ENCODE assay signal across 1 cellular context in the genomic region with DNA sequence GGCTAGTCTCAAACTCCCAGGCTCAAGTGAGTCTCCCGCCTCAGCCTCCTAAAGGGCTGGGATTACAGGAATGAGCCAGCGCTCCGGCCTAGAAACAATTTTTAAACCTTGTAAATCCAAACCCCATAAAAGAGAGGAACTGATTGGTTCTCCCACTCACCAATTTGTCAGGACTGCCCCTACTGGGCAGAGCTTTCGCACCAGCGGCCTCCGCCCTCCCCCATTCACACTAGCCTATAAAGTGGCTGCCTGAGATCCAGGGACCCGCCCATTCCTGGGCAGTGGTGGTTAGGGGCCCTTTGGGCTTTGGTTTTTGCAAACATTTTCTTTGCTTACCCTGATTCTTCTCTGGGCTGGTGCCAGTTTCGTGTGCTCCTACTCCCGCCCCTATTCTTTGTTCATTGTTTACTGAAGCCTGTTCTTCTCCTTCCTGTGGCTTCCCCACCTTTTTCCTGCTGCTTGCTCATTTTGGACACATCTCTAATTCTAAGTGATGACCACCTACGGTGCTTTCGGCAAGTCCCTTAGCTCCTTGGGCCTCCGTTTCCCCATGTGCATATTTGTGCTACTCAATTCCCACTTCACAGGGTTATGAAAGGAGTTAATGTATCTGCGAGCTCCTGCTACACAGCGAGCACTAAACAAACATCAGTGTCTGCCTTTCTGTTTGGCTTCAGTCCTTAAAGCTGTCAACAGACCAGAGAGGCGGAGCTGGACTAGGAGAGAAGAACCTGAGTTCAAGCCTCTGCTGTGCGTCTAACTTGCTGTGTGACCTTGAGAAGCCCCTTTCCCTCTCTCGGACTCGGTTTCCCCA.
TF ChIP-seq lines count a peak whose summit lies in the region.

No MANE protein-coding gene starts in this region.

TF ChIP-seq in HEK293, 187 proteins besides CTCF, POLR2A, EP300 and RAD21 (continued from another document and continues in another):
- TF ChIP-seq ZSCAN30 (tag by site-specific recombination; IDR thresholded peaks at IDR 0.05) (peak; percentile 91), ZNF629 (tag by site-specific recombination; IDR thresholded peaks at IDR 0.05) (no peak), IKZF3 (tag by site-specific recombination; IDR thresholded peaks at IDR 0.05) (no peak), ZNF2 (tag by site-specific recombination; IDR thresholded peaks at IDR 0.05) (peak; percentile 82), ZNF561 (tag by site-specific recombination; IDR thresholded peaks at IDR 0.05; ENCODE audit: borderline replicate concordance) (peak; percentile 20; the same call in 1 of the 2 replicates), KLF16 (tag by site-specific recombination; IDR thresholded peaks at IDR 0.05) (peak; percentile 42; the same call in 1 of the 2 replicates), ZNF433 (tag by site-specific recombination; IDR thresholded peaks at IDR 0.05; ENCODE audit: low read depth) (no peak), ZNF529 (tag by site-specific recombination; IDR thresholded peaks at IDR 0.05; ENCODE audit: insufficient replicate concordance) (no peak), ZNF266 (tag by site-specific recombination; IDR thresholded peaks at IDR 0.05; ENCODE audit: low read depth) (no peak), ZNF37A (tag by site-specific recombination; IDR thresholded peaks at IDR 0.05) (no peak), ZNF624 (tag by site-specific recombination; IDR thresholded peaks at IDR 0.05) (no peak), ZNF169 (tag by site-specific recombination; IDR thresholded peaks at IDR 0.05) (no peak), ZBTB21 (tag by site-specific recombination; IDR thresholded peaks at IDR 0.05) (no peak), ZIC2 (tag by site-specific recombination; IDR thresholded peaks at IDR 0.05) (peak; percentile 52; the same call in 1 of the 2 replicates), KLF1 (tag by site-specific recombination; IDR thresholded peaks at IDR 0.05) (peak; percentile 72), WT1 (tag by site-specific recombination; IDR thresholded peaks at IDR 0.05) (peak; percentile 49; the same call in 1 of the 2 replicates), ZNF366 (tag by site-specific recombination; conservative IDR thresholded peaks at IDR 0.05) (0 out of 2 replicates have a peak, but pooled peaks have one; percentile 27), ZNF394 (tag by site-specific recombination; IDR thresholded peaks at IDR 0.05; ENCODE audit: borderline replicate concordance) (no peak), ZXDB (tag by site-specific recombination; IDR thresholded peaks at IDR 0.05) (peak; percentile 66), ZBTB48 (tag by site-specific recombination; IDR thresholded peaks at IDR 0.05) (peak; percentile 96), ZNF10 (tag by site-specific recombination; IDR thresholded peaks at IDR 0.05) (peak; percentile 74), MZF1 (tag by site-specific recombination; IDR thresholded peaks at IDR 0.05; ENCODE audit: borderline replicate concordance) (peak; percentile 34; the same call in 1 of the 2 replicates), ZNF24 (tag by site-specific recombination; IDR thresholded peaks at IDR 0.05) (peak; percentile 62; the same call in 1 of the 2 replicates), GLI2 (tag by site-specific recombination; IDR thresholded peaks at IDR 0.05; ENCODE audit: borderline replicate concordance, low read depth) (no peak), ZNF132 (tag by site-specific recombination; IDR thresholded peaks at IDR 0.05; ENCODE audit: borderline replicate concordance) (no peak), GLIS1 (tag by site-specific recombination; IDR thresholded peaks at IDR 0.05) (no peak), SP2 (tag by site-specific recombination; IDR thresholded peaks at IDR 0.05) (peak; percentile 92), FEZF1 (tag by site-specific recombination; IDR thresholded peaks at IDR 0.05) (peak; percentile 100), ZBTB17 (tag by site-specific recombination; IDR thresholded peaks at IDR 0.05) (peak; percentile 47; the same call in 1 of the 2 replicates), SP3 (tag by site-specific recombination; IDR thresholded peaks at IDR 0.05) (peak; percentile 67), TRIM28 (IDR thresholded peaks at IDR 0.05; ENCODE audit: borderline replicate concordance, low read length) (peak; percentile 31; the same call in 1 of the 2 replicates), SETDB1 (IDR thresholded peaks at IDR 0.05; ENCODE audit: insufficient read length, low read length) (no peak), ZNF341 (tag by site-specific recombination; IDR thresholded peaks at IDR 0.05; ENCODE audit: low read depth) (0 out of 2 replicates have a peak, but pooled peaks have one; percentile 31), ZNF626 (tag by site-specific recombination; IDR thresholded peaks at IDR 0.05) (no peak), ZNF335 (tag by site-specific recombination; conservative IDR thresholded peaks at IDR 0.05) (peak; percentile 19; the same call in 1 of the 2 replicates), ZNF19 (tag by site-specific recombination; IDR thresholded peaks at IDR 0.05; ENCODE audit: low read depth) (no peak), ZBTB20 (tag by site-specific recombination; IDR thresholded peaks at IDR 0.05) (peak; percentile 59; the same call in 1 of the 2 replicates), ZNF23 (tag by site-specific recombination; IDR thresholded peaks at IDR 0.05; ENCODE audit: borderline replicate concordance) (no peak)
- TF ChIP-seq, protein P1, sequence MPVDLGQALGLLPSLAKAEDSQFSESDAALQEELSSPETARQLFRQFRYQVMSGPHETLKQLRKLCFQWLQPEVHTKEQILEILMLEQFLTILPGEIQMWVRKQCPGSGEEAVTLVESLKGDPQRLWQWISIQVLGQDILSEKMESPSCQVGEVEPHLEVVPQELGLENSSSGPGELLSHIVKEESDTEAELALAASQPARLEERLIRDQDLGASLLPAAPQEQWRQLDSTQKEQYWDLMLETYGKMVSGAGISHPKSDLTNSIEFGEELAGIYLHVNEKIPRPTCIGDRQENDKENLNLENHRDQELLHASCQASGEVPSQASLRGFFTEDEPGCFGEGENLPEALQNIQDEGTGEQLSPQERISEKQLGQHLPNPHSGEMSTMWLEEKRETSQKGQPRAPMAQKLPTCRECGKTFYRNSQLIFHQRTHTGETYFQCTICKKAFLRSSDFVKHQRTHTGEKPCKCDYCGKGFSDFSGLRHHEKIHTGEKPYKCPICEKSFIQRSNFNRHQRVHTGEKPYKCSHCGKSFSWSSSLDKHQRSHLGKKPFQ (tag by site-specific recombination; IDR thresholded peaks at IDR 0.05) = peak; percentile 98
- TF ChIP-seq, protein P2, sequence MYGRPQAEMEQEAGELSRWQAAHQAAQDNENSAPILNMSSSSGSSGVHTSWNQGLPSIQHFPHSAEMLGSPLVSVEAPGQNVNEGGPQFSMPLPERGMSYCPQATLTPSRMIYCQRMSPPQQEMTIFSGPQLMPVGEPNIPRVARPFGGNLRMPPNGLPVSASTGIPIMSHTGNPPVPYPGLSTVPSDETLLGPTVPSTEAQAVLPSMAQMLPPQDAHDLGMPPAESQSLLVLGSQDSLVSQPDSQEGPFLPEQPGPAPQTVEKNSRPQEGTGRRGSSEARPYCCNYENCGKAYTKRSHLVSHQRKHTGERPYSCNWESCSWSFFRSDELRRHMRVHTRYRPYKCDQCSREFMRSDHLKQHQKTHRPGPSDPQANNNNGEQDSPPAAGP (tag by site-specific recombination; IDR thresholded peaks at IDR 0.05) = peak; percentile 38
- TF ChIP-seq, protein P3, sequence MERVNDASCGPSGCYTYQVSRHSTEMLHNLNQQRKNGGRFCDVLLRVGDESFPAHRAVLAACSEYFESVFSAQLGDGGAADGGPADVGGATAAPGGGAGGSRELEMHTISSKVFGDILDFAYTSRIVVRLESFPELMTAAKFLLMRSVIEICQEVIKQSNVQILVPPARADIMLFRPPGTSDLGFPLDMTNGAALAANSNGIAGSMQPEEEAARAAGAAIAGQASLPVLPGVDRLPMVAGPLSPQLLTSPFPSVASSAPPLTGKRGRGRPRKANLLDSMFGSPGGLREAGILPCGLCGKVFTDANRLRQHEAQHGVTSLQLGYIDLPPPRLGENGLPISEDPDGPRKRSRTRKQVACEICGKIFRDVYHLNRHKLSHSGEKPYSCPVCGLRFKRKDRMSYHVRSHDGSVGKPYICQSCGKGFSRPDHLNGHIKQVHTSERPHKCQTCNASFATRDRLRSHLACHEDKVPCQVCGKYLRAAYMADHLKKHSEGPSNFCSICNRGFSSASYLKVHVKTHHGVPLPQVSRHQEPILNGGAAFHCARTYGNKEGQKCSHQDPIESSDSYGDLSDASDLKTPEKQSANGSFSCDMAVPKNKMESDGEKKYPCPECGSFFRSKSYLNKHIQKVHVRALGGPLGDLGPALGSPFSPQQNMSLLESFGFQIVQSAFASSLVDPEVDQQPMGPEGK (tag by site-specific recombination; IDR thresholded peaks at IDR 0.05) = peak; percentile 64
- TF ChIP-seq, protein P4, sequence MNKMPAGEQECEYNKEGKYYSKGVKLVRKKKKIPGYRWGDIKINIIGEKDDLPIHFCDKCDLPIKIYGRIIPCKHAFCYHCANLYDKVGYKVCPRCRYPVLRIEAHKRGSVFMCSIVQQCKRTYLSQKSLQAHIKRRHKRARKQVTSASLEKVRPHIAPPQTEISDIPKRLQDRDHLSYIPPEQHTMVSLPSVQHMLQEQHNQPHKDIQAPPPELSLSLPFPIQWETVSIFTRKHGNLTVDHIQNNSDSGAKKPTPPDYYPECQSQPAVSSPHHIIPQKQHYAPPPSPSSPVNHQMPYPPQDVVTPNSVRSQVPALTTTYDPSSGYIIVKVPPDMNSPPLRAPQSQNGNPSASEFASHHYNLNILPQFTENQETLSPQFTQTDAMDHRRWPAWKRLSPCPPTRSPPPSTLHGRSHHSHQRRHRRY (tag by site-specific recombination; IDR thresholded peaks at IDR 0.05) = no peak
- TF ChIP-seq, protein P5, sequence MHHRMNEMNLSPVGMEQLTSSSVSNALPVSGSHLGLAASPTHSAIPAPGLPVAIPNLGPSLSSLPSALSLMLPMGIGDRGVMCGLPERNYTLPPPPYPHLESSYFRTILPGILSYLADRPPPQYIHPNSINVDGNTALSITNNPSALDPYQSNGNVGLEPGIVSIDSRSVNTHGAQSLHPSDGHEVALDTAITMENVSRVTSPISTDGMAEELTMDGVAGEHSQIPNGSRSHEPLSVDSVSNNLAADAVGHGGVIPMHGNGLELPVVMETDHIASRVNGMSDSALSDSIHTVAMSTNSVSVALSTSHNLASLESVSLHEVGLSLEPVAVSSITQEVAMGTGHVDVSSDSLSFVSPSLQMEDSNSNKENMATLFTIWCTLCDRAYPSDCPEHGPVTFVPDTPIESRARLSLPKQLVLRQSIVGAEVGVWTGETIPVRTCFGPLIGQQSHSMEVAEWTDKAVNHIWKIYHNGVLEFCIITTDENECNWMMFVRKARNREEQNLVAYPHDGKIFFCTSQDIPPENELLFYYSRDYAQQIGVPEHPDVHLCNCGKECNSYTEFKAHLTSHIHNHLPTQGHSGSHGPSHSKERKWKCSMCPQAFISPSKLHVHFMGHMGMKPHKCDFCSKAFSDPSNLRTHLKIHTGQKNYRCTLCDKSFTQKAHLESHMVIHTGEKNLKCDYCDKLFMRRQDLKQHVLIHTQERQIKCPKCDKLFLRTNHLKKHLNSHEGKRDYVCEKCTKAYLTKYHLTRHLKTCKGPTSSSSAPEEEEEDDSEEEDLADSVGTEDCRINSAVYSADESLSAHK (tag by site-specific recombination; IDR thresholded peaks at IDR 0.05) = peak; percentile 97
- TF ChIP-seq, protein P6, sequence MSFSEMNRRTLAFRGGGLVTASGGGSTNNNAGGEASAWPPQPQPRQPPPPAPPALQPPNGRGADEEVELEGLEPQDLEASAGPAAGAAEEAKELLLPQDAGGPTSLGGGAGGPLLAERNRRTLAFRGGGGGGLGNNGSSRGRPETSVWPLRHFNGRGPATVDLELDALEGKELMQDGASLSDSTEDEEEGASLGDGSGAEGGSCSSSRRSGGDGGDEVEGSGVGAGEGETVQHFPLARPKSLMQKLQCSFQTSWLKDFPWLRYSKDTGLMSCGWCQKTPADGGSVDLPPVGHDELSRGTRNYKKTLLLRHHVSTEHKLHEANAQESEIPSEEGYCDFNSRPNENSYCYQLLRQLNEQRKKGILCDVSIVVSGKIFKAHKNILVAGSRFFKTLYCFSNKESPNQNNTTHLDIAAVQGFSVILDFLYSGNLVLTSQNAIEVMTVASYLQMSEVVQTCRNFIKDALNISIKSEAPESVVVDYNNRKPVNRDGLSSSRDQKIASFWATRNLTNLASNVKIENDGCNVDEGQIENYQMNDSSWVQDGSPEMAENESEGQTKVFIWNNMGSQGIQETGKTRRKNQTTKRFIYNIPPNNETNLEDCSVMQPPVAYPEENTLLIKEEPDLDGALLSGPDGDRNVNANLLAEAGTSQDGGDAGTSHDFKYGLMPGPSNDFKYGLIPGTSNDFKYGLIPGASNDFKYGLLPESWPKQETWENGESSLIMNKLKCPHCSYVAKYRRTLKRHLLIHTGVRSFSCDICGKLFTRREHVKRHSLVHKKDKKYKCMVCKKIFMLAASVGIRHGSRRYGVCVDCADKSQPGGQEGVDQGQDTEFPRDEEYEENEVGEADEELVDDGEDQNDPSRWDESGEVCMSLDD (tag by site-specific recombination; IDR thresholded peaks at IDR 0.05) = peak; percentile 53
- TF ChIP-seq, protein P7, sequence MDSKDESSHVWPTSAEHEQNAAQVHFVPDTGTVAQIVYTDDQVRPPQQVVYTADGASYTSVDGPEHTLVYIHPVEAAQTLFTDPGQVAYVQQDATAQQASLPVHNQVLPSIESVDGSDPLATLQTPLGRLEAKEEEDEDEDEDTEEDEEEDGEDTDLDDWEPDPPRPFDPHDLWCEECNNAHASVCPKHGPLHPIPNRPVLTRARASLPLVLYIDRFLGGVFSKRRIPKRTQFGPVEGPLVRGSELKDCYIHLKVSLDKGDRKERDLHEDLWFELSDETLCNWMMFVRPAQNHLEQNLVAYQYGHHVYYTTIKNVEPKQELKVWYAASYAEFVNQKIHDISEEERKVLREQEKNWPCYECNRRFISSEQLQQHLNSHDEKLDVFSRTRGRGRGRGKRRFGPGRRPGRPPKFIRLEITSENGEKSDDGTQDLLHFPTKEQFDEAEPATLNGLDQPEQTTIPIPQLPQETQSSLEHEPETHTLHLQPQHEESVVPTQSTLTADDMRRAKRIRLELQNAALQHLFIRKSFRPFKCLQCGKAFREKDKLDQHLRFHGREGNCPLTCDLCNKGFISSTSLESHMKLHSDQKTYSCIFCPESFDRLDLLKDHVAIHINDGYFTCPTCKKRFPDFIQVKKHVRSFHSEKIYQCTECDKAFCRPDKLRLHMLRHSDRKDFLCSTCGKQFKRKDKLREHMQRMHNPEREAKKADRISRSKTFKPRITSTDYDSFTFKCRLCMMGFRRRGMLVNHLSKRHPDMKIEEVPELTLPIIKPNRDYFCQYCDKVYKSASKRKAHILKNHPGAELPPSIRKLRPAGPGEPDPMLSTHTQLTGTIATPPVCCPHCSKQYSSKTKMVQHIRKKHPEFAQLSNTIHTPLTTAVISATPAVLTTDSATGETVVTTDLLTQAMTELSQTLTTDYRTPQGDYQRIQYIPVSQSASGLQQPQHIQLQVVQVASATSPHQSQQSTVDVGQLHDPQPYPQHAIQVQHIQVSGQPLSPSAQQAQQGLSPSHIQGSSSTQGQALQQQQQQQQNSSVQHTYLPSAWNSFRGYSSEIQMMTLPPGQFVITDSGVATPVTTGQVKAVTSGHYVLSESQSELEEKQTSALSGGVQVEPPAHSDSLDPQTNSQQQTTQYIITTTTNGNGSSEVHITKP (tag by site-specific recombination; IDR thresholded peaks at IDR 0.05) = peak; percentile 78
- TF ChIP-seq, protein P8, sequence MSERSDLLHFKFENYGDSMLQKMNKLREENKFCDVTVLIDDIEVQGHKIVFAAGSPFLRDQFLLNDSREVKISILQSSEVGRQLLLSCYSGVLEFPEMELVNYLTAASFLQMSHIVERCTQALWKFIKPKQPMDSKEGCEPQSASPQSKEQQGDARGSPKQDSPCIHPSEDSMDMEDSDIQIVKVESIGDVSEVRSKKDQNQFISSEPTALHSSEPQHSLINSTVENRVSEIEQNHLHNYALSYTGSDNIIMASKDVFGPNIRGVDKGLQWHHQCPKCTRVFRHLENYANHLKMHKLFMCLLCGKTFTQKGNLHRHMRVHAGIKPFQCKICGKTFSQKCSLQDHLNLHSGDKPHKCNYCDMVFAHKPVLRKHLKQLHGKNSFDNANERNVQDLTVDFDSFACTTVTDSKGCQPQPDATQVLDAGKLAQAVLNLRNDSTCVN (tag by site-specific recombination; optimal IDR thresholded peaks at IDR 0.05) = no peak
